29 cellular contexts compared by ENCODE assay signal in genomic region chr13:29379281-29379680, GRCh38.
"Had no signal": no experiment of that assay in that cellular context is flagged by ENCODE, and none has a peak within 500 bp of the region (broad histone marks: within the 10 kb centered on the region; RNA-seq: fewer than 3 reads in every experiment).

No MANE protein-coding gene starts in this region.

- ATAC-seq: activated CD8-positive, alpha-beta memory T cell treated with anti-CD3 and anti-CD28 coated beads, Interleukin-2, amount 10 ng/mL, durations not matched to agents 7 days and 5 days; activated CD8-positive, alpha-beta T cell treated with anti-CD3 and anti-CD28 coated beads for 36 hours; activated naive CD4-positive, alpha-beta T cell treated with anti-CD3 and anti-CD28 coated beads, Interleukin-2, amount 50 U/mL, for 72 hours; activated T-cell treated with anti-CD3 and anti-CD28 coated beads, Interleukin-2, amount 50 U/mL, for 72 hours; gastroesophageal sphincter; naive thymus-derived CD4-positive, alpha-beta T cell; pancreas; psoas muscle; T-helper 17 cell had no signal

- FAIRE-seq: colon, pancreas, urothelium cell line had no signal

- H3K4me3 Mint-ChIP-seq: activated CD8-positive, alpha-beta memory T cell treated with anti-CD3 and anti-CD28 coated beads, Interleukin-2, amount 10 ng/mL, durations not matched to agents 7 days and 5 days; activated CD8-positive, alpha-beta T cell treated with anti-CD3 and anti-CD28 coated beads for 36 hours; activated T-cell treated with anti-CD3 and anti-CD28 coated beads, Interleukin-2, amount 50 U/mL, for 72 hours; immature natural killer cell; naive thymus-derived CD4-positive, alpha-beta T cell; neural crest cell; T-helper 17 cell had no signal

- H3K4me1 ChIP-seq: gastroesophageal sphincter, pancreas, psoas muscle, right atrium auricular region, testis had no signal

- H3K4me2 ChIP-seq: hepatocyte had no signal

- DNase-seq: activated CD4-positive, alpha-beta T cell treated with anti-CD3 and anti-CD28 coated beads for 1 hour; activated CD4-positive, alpha-beta T cell treated with anti-CD3 and anti-CD28 coated beads, Interleukin-2, amount 50 U/mL, for 1 hour; activated CD8-positive, alpha-beta memory T cell treated with anti-CD3 and anti-CD28 coated beads, Interleukin-2, amount 10 ng/mL, durations not matched to agents 7 days and 5 days; activated CD8-positive, alpha-beta T cell treated with anti-CD3 and anti-CD28 coated beads for 36 hours; activated naive CD4-positive, alpha-beta T cell; activated T-cell treated with anti-CD3 and anti-CD28 coated beads, Interleukin-2, amount 50 U/mL, for 72 hours; anterior cingulate cortex; dermis blood vessel endothelial cell; effector CD8-positive, alpha-beta T cell; immature natural killer cell; midbrain; naive thymus-derived CD4-positive, alpha-beta T cell; nucleus accumbens; pancreas; psoas muscle; stimulated activated CD4-positive, alpha-beta T cell treated with anti-CD3 and anti-CD28 coated beads, Interleukin-15, amount 100 ng/mL, for 24 hours; stimulated activated CD4-positive, alpha-beta T cell treated with anti-CD3 and anti-CD28 coated beads, Interleukin-2, amount 100 ng/mL, for 24 hours; stimulated activated naive CD4-positive, alpha-beta T cell treated with Interleukin-2 at 50 U/mL for 16 hours; T-helper 17 cell; T1000; testis; trophoblast cell had no signal

- H3K9me3 ChIP-seq: gastroesophageal sphincter, pancreas, psoas muscle, right atrium auricular region, testis had no signal

- H3K36me3 Mint-ChIP-seq: immature natural killer cell; naive thymus-derived CD4-positive, alpha-beta T cell had no signal

- H3K4me3 ChIP-seq: gastroesophageal sphincter, hepatocyte, pancreas, psoas muscle, right atrium auricular region, testis had no signal

- H3K36me3 ChIP-seq: gastroesophageal sphincter, pancreas, right atrium auricular region had no signal

- H2AFZ ChIP-seq: hepatocyte had no signal

- H3K9me3 Mint-ChIP-seq: immature natural killer cell, neural crest cell had no signal

- H3K27ac ChIP-seq: gastroesophageal sphincter, hepatocyte, pancreas, psoas muscle, right atrium auricular region, testis had no signal

- H3K27me3 ChIP-seq: gastroesophageal sphincter, hepatocyte, pancreas, right atrium auricular region, testis had no signal

- H3K79me2 ChIP-seq: hepatocyte had no signal

- H3K4me1 Mint-ChIP-seq: activated CD8-positive, alpha-beta memory T cell treated with anti-CD3 and anti-CD28 coated beads, Interleukin-2, amount 10 ng/mL, durations not matched to agents 7 days and 5 days; immature natural killer cell; naive thymus-derived CD4-positive, alpha-beta T cell; neural crest cell; T-helper 17 cell had no signal

- H3K27ac Mint-ChIP-seq: activated CD8-positive, alpha-beta memory T cell treated with anti-CD3 and anti-CD28 coated beads, Interleukin-2, amount 10 ng/mL, durations not matched to agents 7 days and 5 days; activated CD8-positive, alpha-beta T cell treated with anti-CD3 and anti-CD28 coated beads for 36 hours; activated naive CD4-positive, alpha-beta T cell treated with anti-CD3 and anti-CD28 coated beads, Interleukin-2, amount 50 U/mL, for 72 hours; activated T-cell treated with anti-CD3 and anti-CD28 coated beads, Interleukin-2, amount 50 U/mL, for 72 hours; immature natural killer cell; naive thymus-derived CD4-positive, alpha-beta T cell; T-helper 17 cell had no signal
